Comparison of ENCODE assay signal across 17 cellular contexts in genomic region chr4:100913685-100914084, GRCh38.
"Had no signal": no experiment of that assay in that cellular context is flagged by ENCODE, and none has a peak within 500 bp of the region (broad histone marks: within the 10 kb centered on the region; RNA-seq: fewer than 3 reads in every experiment).

No MANE protein-coding gene starts in this region.

- H3K36me3 Mint-ChIP-seq: brain had no signal

- H3K4me1 ChIP-seq: heart right ventricle, right atrium auricular region, thyroid gland had no signal

- H3K4me1 Mint-ChIP-seq: activated CD8-positive, alpha-beta memory T cell treated with anti-CD3 and anti-CD28 coated beads, Interleukin-2, amount 10 ng/mL, durations not matched to agents 7 days and 5 days; brain; central memory CD8-positive, alpha-beta T cell; naive thymus-derived CD8-positive, alpha-beta T cell had no signal

- H3K4me3 Mint-ChIP-seq: activated CD8-positive, alpha-beta memory T cell treated with anti-CD3 and anti-CD28 coated beads, Interleukin-2, amount 10 ng/mL, durations not matched to agents 7 days and 5 days; activated naive CD8-positive, alpha-beta T cell; activated T-cell treated with anti-CD3 and anti-CD28 coated beads, Interleukin-2, amount 50 U/mL, for 24 hours; brain; central memory CD8-positive, alpha-beta T cell; naive thymus-derived CD8-positive, alpha-beta T cell had no signal

- H3K4me3 ChIP-seq: heart right ventricle, right atrium auricular region, thyroid gland had no signal

- H3K27ac Mint-ChIP-seq: activated CD8-positive, alpha-beta memory T cell treated with anti-CD3 and anti-CD28 coated beads, Interleukin-2, amount 10 ng/mL, durations not matched to agents 7 days and 5 days; activated naive CD8-positive, alpha-beta T cell; activated T-cell treated with anti-CD3 and anti-CD28 coated beads, Interleukin-2, amount 50 U/mL, for 24 hours; brain; naive thymus-derived CD8-positive, alpha-beta T cell had no signal

- H3K27me3 ChIP-seq: heart right ventricle, right atrium auricular region, thyroid gland had no signal

- H3K27ac ChIP-seq: heart right ventricle, right atrium auricular region, thyroid gland had no signal

- H3K9me3 ChIP-seq: right atrium auricular region, thyroid gland had no signal

- H3K36me3 ChIP-seq: heart right ventricle, right atrium auricular region, thyroid gland had no signal

- DNase-seq: activated CD4-positive, alpha-beta T cell treated with anti-CD3 and anti-CD28 coated beads for 1 hour; activated CD4-positive, alpha-beta T cell treated with anti-CD3 and anti-CD28 coated beads, Interleukin-2, amount 50 U/mL, for 48 hours; activated CD8-positive, alpha-beta memory T cell treated with anti-CD3 and anti-CD28 coated beads, Interleukin-2, amount 10 ng/mL, durations not matched to agents 7 days and 5 days; activated effector memory CD4-positive, alpha-beta T cell treated with anti-CD3 and anti-CD28 coated beads, Interleukin-2, amount 50 U/mL, for 16 hours; activated T-cell treated with anti-CD3 and anti-CD28 coated beads, Interleukin-2, amount 50 U/mL, for 24 hours; amygdala; cortex of kidney; effector CD8-positive, alpha-beta T cell; heart right ventricle; left cardiac atrium; naive thymus-derived CD8-positive, alpha-beta T cell; small intestine; thyroid gland had no signal

- H3K27me3 Mint-ChIP-seq: activated CD8-positive, alpha-beta memory T cell treated with anti-CD3 and anti-CD28 coated beads, Interleukin-2, amount 10 ng/mL, durations not matched to agents 7 days and 5 days; brain; central memory CD8-positive, alpha-beta T cell had no signal

- H3K9me3 Mint-ChIP-seq: activated T-cell treated with anti-CD3 and anti-CD28 coated beads, Interleukin-2, amount 50 U/mL, for 24 hours; central memory CD8-positive, alpha-beta T cell had no signal
